In genomic region chr12:55838361-55838760, GRCh38 we compare ENCODE assay signal across 1 cellular context.
TF ChIP-seq lines count a peak whose summit lies in the region.

No MANE protein-coding gene starts in this region.

TF ChIP-seq in SK-N-SH, 30 proteins besides CTCF, POLR2A, EP300 and RAD21 (continued from another document):
- TF ChIP-seq FOXJ3 (CRISPR knock-in tag; IDR thresholded peaks at IDR 0.05) (no peak), FOSL2 (IDR thresholded peaks at IDR 0.05; ENCODE audit: borderline replicate concordance, low read depth) (no peak), CHD2 (IDR thresholded peaks at IDR 0.05; ENCODE audit: low read length, partially characterized antibody) (no peak), FOXM1 (IDR thresholded peaks at IDR 0.05; ENCODE audit: low read depth) (no peak)
